9 cellular contexts compared by ENCODE assay signal in the genomic region with DNA sequence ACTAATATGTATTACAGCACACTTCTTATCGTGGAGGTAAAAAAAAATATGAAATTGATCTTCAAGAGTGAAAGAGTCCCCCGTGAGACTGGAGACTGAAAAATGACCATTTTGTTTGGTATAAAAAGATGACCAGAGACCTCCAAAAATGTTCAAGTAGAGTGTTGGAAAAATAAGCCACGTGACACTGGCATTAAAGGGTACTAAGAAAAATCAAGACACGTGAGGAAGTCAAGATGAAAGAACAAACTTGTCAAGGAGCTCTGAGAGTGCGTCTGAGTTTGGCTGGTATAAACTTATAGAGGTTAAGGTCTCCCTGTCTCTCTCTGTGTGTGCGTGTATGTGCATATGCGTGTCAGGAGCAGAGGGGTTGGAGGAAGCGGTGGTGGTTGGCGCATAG.
"Had no signal": no experiment of that assay in that cellular context is flagged by ENCODE, and none has a peak within 500 bp of the region (broad histone marks: within the 10 kb centered on the region; RNA-seq: fewer than 3 reads in every experiment).

No MANE protein-coding gene starts in this region.

- H3K4me3 Mint-ChIP-seq: HFFc6 had no signal

- H3K27ac ChIP-seq: GM23248, HL-60 had no signal

- DNase-seq: GM23248, H7, HFFc6, IMR-90, KG1 had no signal

- H3K4me3 ChIP-seq: GM23248, HAP-1, K562 had no signal

- H3K36me3 ChIP-seq: HAP-1 had no signal

- H3K9ac ChIP-seq: GM23248 had no signal

- FAIRE-seq: K562 had no signal

- H3K9me3 ChIP-seq: HAP-1 had no signal

- H3K4me1 ChIP-seq: HAP-1 had no signal

- H3K27ac Mint-ChIP-seq: HFFc6 had no signal

- H2AFZ ChIP-seq: GM23248 had no signal

- ATAC-seq: HCT116, K562 had no signal
